17 cellular contexts compared by ENCODE assay signal in the genomic region with DNA sequence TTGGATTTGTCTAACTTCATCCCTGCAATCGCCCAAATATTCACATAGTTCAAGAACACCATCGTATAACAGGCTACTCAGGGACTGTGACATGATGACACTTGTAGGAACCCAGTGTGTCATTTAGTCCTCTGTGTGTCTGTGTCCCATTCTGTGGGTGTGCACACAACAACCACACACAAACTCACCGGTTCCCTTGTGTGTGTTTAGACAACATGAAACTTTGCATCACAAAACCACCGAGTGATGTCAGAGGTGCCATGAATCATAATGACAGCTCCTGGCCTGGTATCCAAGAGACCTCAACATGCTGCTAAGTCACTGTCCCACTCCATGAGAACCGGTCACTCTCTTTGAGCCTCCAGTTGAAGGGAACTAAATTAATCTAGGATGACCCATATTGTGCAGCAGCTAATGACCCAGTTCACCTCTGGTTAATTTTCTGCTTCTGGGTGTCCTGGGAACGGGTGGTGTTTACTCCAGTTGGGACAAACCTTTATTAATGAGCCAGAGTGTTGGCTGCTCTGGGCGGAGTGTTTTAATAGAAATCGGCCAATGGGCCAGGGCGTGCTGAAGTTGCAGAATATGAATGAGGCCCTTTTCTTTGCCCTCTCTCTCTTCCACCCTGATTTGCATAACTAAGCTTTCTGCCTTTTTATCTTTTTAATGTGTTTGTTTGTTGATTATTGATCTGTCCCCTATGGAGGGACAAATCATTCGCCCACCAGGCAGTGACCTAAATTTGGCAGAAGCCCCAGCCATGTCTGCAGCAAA.
DNase-seq lines count a peak whose midpoint lies in the region; ATAC-seq, FAIRE-seq and TF ChIP-seq lines count a peak whose summit lies in the region.
"Had no signal": no experiment of that assay in that cellular context is flagged by ENCODE, and none has a peak within 500 bp of the region (broad histone marks: within the 10 kb centered on the region; RNA-seq: fewer than 3 reads in every experiment).

No MANE protein-coding gene starts in this region.

- no peaks in the 10 kb centered on the region for H4K20me1 ChIP-seq in GM12878 (ENCODE audit: control insufficient read depth, insufficient read depth)

- no peaks in the 10 kb centered on the region for H3K9me3 Mint-ChIP-seq in activated T-cell treated with anti-CD3 and anti-CD28 coated beads, Interleukin-2, amount 50 U/mL, for 72 hours

- ATAC-seq in activated T-cell treated with anti-CD3 and anti-CD28 coated beads, Interleukin-2, amount 50 U/mL, for 72 hours (replicated peaks in 1 of 2), result peak; percentile 93 to 95
- peak; percentile 75 for ATAC-seq in GM12878
- ATAC-seq: body of pancreas, mucosa of descending colon had no signal

- no peaks in the 10 kb centered on the region for H3K36me3 Mint-ChIP-seq in activated T-cell treated with anti-CD3 and anti-CD28 coated beads, Interleukin-2, amount 50 U/mL, for 72 hours (ENCODE audit: insufficient read depth in 2 of 2)

- RAD21 ChIA-PET in GM12878 (lab: Charles Lee; ENCODE audit: unreplicated experiment), result no interaction called here

- H3K4me3 ChIP-seq in GM12878, result no peak overlapping the region
- H3K4me3 ChIP-seq: body of pancreas, dorsolateral prefrontal cortex, mucosa of descending colon had no signal

- SMC1A ChIA-PET in GM12878 (lab: Charles Lee; ENCODE audit: uncharacterized antibody, unreplicated experiment), result interaction anchor here (1.3 kb wide), 1 partner anchor 17 kb away, joined by 6 read pairs; no protein-coding TSS in a partner anchor

- H3K27ac ChIP-seq in GM12878 (ENCODE audit: control insufficient read depth, insufficient read depth), result no peak overlapping the region
- H3K27ac ChIP-seq: body of pancreas, dorsolateral prefrontal cortex had no signal

- H3K79me2 ChIP-seq in GM12878 (ENCODE audit: control insufficient read depth, insufficient read depth, low read length), result no peaks in the 10 kb centered on the region

- H3K27me3 ChIP-seq in GM12878 (replicated peaks in 1 of 2; ENCODE audit: control insufficient read depth in 2 of 2, insufficient read depth in 2 of 2, low read length in 1 of 2), result peaks cover 0 to 4% of the 10 kb centered on the region in 2 experiments; a peak in 3 of 4 replicates
- H3K27me3 ChIP-seq: body of pancreas had no signal

- H3K4me1 Mint-ChIP-seq in activated T-cell treated with anti-CD3 and anti-CD28 coated beads, Interleukin-2, amount 50 U/mL, for 72 hours (ENCODE audit: low read depth), result peaks cover 13% of the 10 kb centered on the region

- peaks cover 32% of the 10 kb centered on the region for H3K27me3 Mint-ChIP-seq in activated T-cell treated with anti-CD3 and anti-CD28 coated beads, Interleukin-2, amount 50 U/mL, for 72 hours (ENCODE audit: low read depth)

- H3K4me1 ChIP-seq in GM12878 (ENCODE audit: control insufficient read depth, insufficient read depth, low read length), result no peaks in the 10 kb centered on the region; the same call in 1 of the 2 replicates
- H3K4me1 ChIP-seq: body of pancreas had no signal

- FAIRE-seq in GM12891 (lab: Jason Lieb, UNC) (peak; percentile 54), GM12878 (lab: Jason Lieb, UNC) (no peak)

- no peak for TF ChIP-seq RAD21 in GM12878 (IDR thresholded peaks at IDR 0.05; ENCODE audit: insufficient read depth, low read depth, low read length)

- TF ChIP-seq CTCF in GM12878 (IDR thresholded peaks at IDR 0.05 in 2 of 3, conservative IDR thresholded peaks at IDR 0.05 in 1 of 3; ENCODE audit: control insufficient read depth in 2 of 3, extremely low read depth in 1 of 3, insufficient read depth in 1 of 3, low read depth in 3 of 3, low read length in 3 of 3), result no peak

- no peak overlapping the region for H3K4me3 Mint-ChIP-seq in activated T-cell treated with anti-CD3 and anti-CD28 coated beads, Interleukin-2, amount 50 U/mL, for 72 hours

- H3K4me2 ChIP-seq in GM12878 (ENCODE audit: control insufficient read depth, insufficient read depth), result no peak overlapping the region

- POLR2A ChIA-PET in GM12878 (lab: Charles Lee), result no interaction called here

- in situ Hi-C loops in GM12878 (cut with MboI), result no loop called here

- CTCF ChIA-PET in GM12878 (lab: Yijun Ruan, JAX), result interaction anchor here (1.7 kb wide), 1 partner anchor 214 kb away, joined by 5 read pairs; no protein-coding TSS in a partner anchor

- no peak overlapping the region for H2AFZ ChIP-seq in GM12878 (ENCODE audit: control insufficient read depth, low read depth, low read length)

- no peak overlapping the region for H3K9ac ChIP-seq in GM12878 (ENCODE audit: control insufficient read depth, insufficient read depth, low read length)

- no peak for TF ChIP-seq POLR2A in GM12891 (IDR thresholded peaks at IDR 0.05; ENCODE audit: low read depth, low read length)
- no peak for TF ChIP-seq POLR2A in GM12878 (IDR thresholded peaks at IDR 0.05; ENCODE audit: low read depth, low read length)

- H3K27ac Mint-ChIP-seq in activated T-cell treated with anti-CD3 and anti-CD28 coated beads, Interleukin-2, amount 50 U/mL, for 72 hours, result no peak overlapping the region

- 33% methylated on average over 10 of the region's 10 CpGs for WGBS in GM12878 (ENCODE audit: insufficient coverage, insufficient replicate concordance, low lambda C conversion rate, missing lambda C conversion rate)

- DNase-seq in activated T-cell treated with anti-CD3 and anti-CD28 coated beads, Interleukin-2, amount 50 U/mL, for 72 hours, result peak; percentile 48 to 58
- DNase-seq in activated T-cell treated with anti-CD3 and anti-CD28 coated beads, Interleukin-2, amount 50 U/mL, for 1 hour, result no peak
- DNase-seq in GM12891 (ENCODE audit: insufficient read length, low spot score) (no peak), GM12878 (ENCODE audit: low read depth, low spot score) (no peak), pons (ENCODE audit: low spot score) (peak; percentile 28), SHP77 treated with DMSO at 0.1 percent for 48 hours (lab: John Stamatoyannopoulos, UW) (no peak), hepatic stellate cell (ENCODE audit: low spot score) (no peak), SK-N-DZ (ENCODE audit: low spot score) (no peak)
- DNase-seq: activated CD4-positive, alpha-beta T cell treated with anti-CD3 and anti-CD28 coated beads for 4 hours; activated effector memory CD4-positive, alpha-beta T cell treated with anti-CD3 and anti-CD28 coated beads, Interleukin-2, amount 50 U/mL, for 16 hours; HCEC 1CT; IMR-90; mucosa of descending colon; NCI-H1092; occipital lobe had no signal

- TF ChIP-seq EP300 in GM12878 (IDR thresholded peaks at IDR 0.05; ENCODE audit: borderline replicate concordance in 1 of 2, control insufficient read depth in 1 of 2, low read depth in 2 of 2, low read length in 2 of 2), result no peak

- intact Hi-C loops in GM12878 (cut with micrococcal nuclease; ENCODE audit: unreplicated experiment), result no loop called here

- no peaks in the 10 kb centered on the region for H3K36me3 ChIP-seq in GM12878 (ENCODE audit: control insufficient read depth in 2 of 2, insufficient read depth in 2 of 2, low read length in 1 of 2)

- BruUV-seq in GM12878 (replicated peaks; lab: Mats Ljungman, UMichigan), result no TSS peak

- no peaks in the 10 kb centered on the region for H3K9me3 ChIP-seq in GM12878 (replicated peaks; ENCODE audit: control insufficient read depth, insufficient read depth, low read length)
- H3K9me3 ChIP-seq: body of pancreas, mucosa of descending colon had no signal

TF ChIP-seq in GM12891, 5 proteins besides CTCF, POLR2A, EP300 and RAD21:
- TF ChIP-seq POLR2AphosphoS5 (IDR thresholded peaks at IDR 0.05; ENCODE audit: low read depth, low read length) (no peak), POU2F2 (IDR thresholded peaks at IDR 0.05; ENCODE audit: low read depth, low read length) (no peak), TAF1 (IDR thresholded peaks at IDR 0.05; ENCODE audit: low read depth, low read length) (no peak), SPI1 (IDR thresholded peaks at IDR 0.05; ENCODE audit: low read depth, low read length) (no peak), PAX5 (IDR thresholded peaks at IDR 0.05; ENCODE audit: insufficient read depth, low read length, severe bottlenecking) (no peak)

TF ChIP-seq in GM12878, 131 proteins besides CTCF, POLR2A, EP300 and RAD21 (continues in another document):
- TF ChIP-seq KAT2A (conservative IDR thresholded peaks at IDR 0.05; ENCODE audit: control insufficient read depth, low read depth, low read length) (no peak), SPI1 (IDR thresholded peaks at IDR 0.05; ENCODE audit: borderline replicate concordance, insufficient read depth, low read depth, low read length) (no peak)
- TF ChIP-seq, protein P1, sequence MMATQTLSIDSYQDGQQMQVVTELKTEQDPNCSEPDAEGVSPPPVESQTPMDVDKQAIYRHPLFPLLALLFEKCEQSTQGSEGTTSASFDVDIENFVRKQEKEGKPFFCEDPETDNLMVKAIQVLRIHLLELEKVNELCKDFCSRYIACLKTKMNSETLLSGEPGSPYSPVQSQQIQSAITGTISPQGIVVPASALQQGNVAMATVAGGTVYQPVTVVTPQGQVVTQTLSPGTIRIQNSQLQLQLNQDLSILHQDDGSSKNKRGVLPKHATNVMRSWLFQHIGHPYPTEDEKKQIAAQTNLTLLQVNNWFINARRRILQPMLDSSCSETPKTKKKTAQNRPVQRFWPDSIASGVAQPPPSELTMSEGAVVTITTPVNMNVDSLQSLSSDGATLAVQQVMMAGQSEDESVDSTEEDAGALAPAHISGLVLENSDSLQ (IDR thresholded peaks at IDR 0.05), result peak; percentile 69

Comparison
In these comparisons a context has a peak if more than half of its experiments do, and no peak if none do; other contexts are left out.
1. DNase-seq: peak in activated T-cell treated with anti-CD3 and anti-CD28 coated beads, Interleukin-2, amount 50 U/mL, for 72 hours (2 of 2) and pons (single experiment); none in activated T-cell treated with anti-CD3 and anti-CD28 coated beads, Interleukin-2, amount 50 U/mL, for 1 hour (single experiment), GM12891 (single experiment), GM12878 (single experiment), SHP77 treated with DMSO at 0.1 percent for 48 hours (single experiment), hepatic stellate cell (single experiment) and SK-N-DZ (single experiment).